Comparison of ENCODE assay signal across 9 cellular contexts in genomic region chr12:75177997-75178396, GRCh38. TPM values are rescaled to one million over a fixed set of nuclear protein-coding genes. Genes with fewer than 3 reads are reported as not detected.
A peak's percentile ranks its signal among the peaks of the same experiment; 100 is the strongest.
DNase-seq lines count a peak whose midpoint lies in the region; ATAC-seq and TF ChIP-seq lines count a peak whose summit lies in the region.
"Had no signal": no experiment of that assay in that cellular context is flagged by ENCODE, and none has a peak within 500 bp of the region (broad histone marks: within the 10 kb centered on the region; RNA-seq: fewer than 3 reads in every experiment).

No MANE protein-coding gene starts in this region.

- no peaks in the 10 kb centered on the region for H3K27me3 Mint-ChIP-seq in stimulated activated memory B cell treated with anti-CD40 and anti-IgM and Interleukin-4, amounts not matched to agents 10 μg/mL and 1 μg/mL and 100 μg/mL, for 72 hours

- H3K36me3 Mint-ChIP-seq in stimulated activated memory B cell treated with anti-CD40 and anti-IgM and Interleukin-4, amounts not matched to agents 10 μg/mL and 1 μg/mL and 100 μg/mL, for 72 hours = no peaks in the 10 kb centered on the region

- H3K27ac ChIP-seq in AG04450 (ENCODE audit: low read depth, low read length) = no peak overlapping the region
- H3K27ac ChIP-seq: SK-N-MC had no signal

- CTCF ChIA-PET in AG04450 (lab: Charles Lee) = no interaction called here

- DNase-seq in AG04450 (ENCODE audit: low read depth, low spot score) = peak; percentile 55
- peak; percentile 86 for DNase-seq in HT1080 (ENCODE audit: low read depth)
- DNase-seq in dedifferentiated amniotic fluid mesenchymal stem cell (ENCODE audit: extremely low spot score) = peak; percentile 85
- no peak for DNase-seq in DMS79 treated with DMSO at 0.1 percent for 48 hours (lab: John Stamatoyannopoulos, UW)
- DNase-seq in retina = no peak
- no peak for DNase-seq in stimulated activated CD4-positive, alpha-beta T cell treated with anti-CD3 and anti-CD28 coated beads, Interleukin-1b, Interleukin-23, amount 100 ng/mL, for 48 hours

- H3K27ac Mint-ChIP-seq in stimulated activated memory B cell treated with anti-CD40 and anti-IgM and Interleukin-4, amounts not matched to agents 10 μg/mL and 1 μg/mL and 100 μg/mL, for 72 hours = no peak overlapping the region

- no peaks in the 10 kb centered on the region for H3K27me3 ChIP-seq in AG04450 (ENCODE audit: control insufficient read depth, insufficient read depth, low read length)

- POLR2A ChIA-PET in AG04450 (lab: Yijun Ruan, JAX) = no interaction called here

- H3K4me3 Mint-ChIP-seq in stimulated activated memory B cell treated with anti-CD40 and anti-IgM and Interleukin-4, amounts not matched to agents 10 μg/mL and 1 μg/mL and 100 μg/mL, for 72 hours = no peak overlapping the region

- no peaks in the 10 kb centered on the region for H3K4me1 Mint-ChIP-seq in stimulated activated memory B cell treated with anti-CD40 and anti-IgM and Interleukin-4, amounts not matched to agents 10 μg/mL and 1 μg/mL and 100 μg/mL, for 72 hours

- H3K4me3 ChIP-seq in AG04450 (ENCODE audit: low read depth, low read length) = no peak overlapping the region
- H3K4me3 ChIP-seq: SK-N-MC had no signal

- no peaks in the 10 kb centered on the region for H3K9me3 ChIP-seq in AG04450 (ENCODE audit: control insufficient read depth, insufficient read depth, low read length)

- H3K9me3 Mint-ChIP-seq in stimulated activated memory B cell treated with anti-CD40 and anti-IgM and Interleukin-4, amounts not matched to agents 10 μg/mL and 1 μg/mL and 100 μg/mL, for 72 hours = no peaks in the 10 kb centered on the region

- peak; percentile 88 for ATAC-seq in GM21367 (IDR thresholded peaks at IDR 0.05; ENCODE audit: unreplicated experiment)
- no peak for ATAC-seq in stimulated activated memory B cell treated with anti-CD40 and anti-IgM and Interleukin-4, amounts not matched to agents 10 μg/mL and 1 μg/mL and 100 μg/mL, for 72 hours

- TF ChIP-seq CTCF in AG04450 (IDR thresholded peaks at IDR 0.05; ENCODE audit: low read depth, low read length) = no peak

RNA-seq across cellular contexts. Expression of gene KCNC2, which starts 31.6 kb away (rescaled TPM):
- not detected in 2 replicates for polyA plus RNA-seq in AG04450 (2011; rRNA removed)
- polyA minus RNA-seq in AG04450 (2011; rRNA and poly(A)+ RNA removed) = not detected in 2 replicates
- total RNA-seq in HT1080 (2014; rRNA removed; shearing (Covaris generic)) = not detected in 2 replicates
- not detected in 2 replicates for polyA plus RNA-seq in HT1080 (2015; cell fraction: cytosol; rRNA removed)
- not detected in 2 replicates for polyA plus RNA-seq in HT1080 (2015; cell fraction: nucleus; rRNA removed)

Comparison
In these comparisons a context has a peak if more than half of its experiments do, and no peak if none do; other contexts are left out.
1. DNase-seq: peak in AG04450 (single experiment), HT1080 (single experiment) and dedifferentiated amniotic fluid mesenchymal stem cell (single experiment); none in DMS79 treated with DMSO at 0.1 percent for 48 hours (single experiment), retina (single experiment) and stimulated activated CD4-positive, alpha-beta T cell treated with anti-CD3 and anti-CD28 coated beads, Interleukin-1b, Interleukin-23, amount 100 ng/mL, for 48 hours (single experiment).